30 cellular contexts compared by ENCODE assay signal in genomic region chr6:31912186-31912585, GRCh38. TPM values are rescaled to one million over a fixed set of nuclear protein-coding genes. Genes with fewer than 3 reads are reported as not detected.
"Had no signal": no experiment of that assay in that cellular context is flagged by ENCODE, and none has a peak within 500 bp of the region (broad histone marks: within the 10 kb centered on the region; RNA-seq: fewer than 3 reads in every experiment).

No MANE protein-coding gene starts in this region.

- DNase-seq: activated CD4-positive, alpha-beta T cell treated with anti-CD3 and anti-CD28 coated beads for 4 hours; activated CD4-positive, alpha-beta T cell treated with anti-CD3 and anti-CD28 coated beads, Interleukin-2, amount 50 U/mL, for 48 hours; activated CD4-positive, CD25-positive, alpha-beta regulatory T cell; activated CD8-positive, alpha-beta memory T cell treated with anti-CD3 and anti-CD28 coated beads for 24 hours; activated effector memory CD4-positive, alpha-beta T cell treated with anti-CD3 and anti-CD28 coated beads, Interleukin-2, amount 50 U/mL, for 16 hours; activated naive CD4-positive, alpha-beta T cell treated with anti-CD3 and anti-CD28 coated beads for 36 hours; activated naive CD8-positive, alpha-beta T cell treated with anti-CD3 and anti-CD28 coated beads for 36 hours; adrenal gland; effector memory CD8-positive, alpha-beta T cell; erythroblast; foreskin fibroblast; heart left ventricle; hypothalamus; immature natural killer cell; kidney; left colon; midbrain; naive thymus-derived CD4-positive, alpha-beta T cell; psoas muscle; stimulated activated naive CD4-positive, alpha-beta T cell had no signal

- H3K9me3 ChIP-seq: adrenal gland, heart left ventricle, psoas muscle, tibial nerve had no signal

- H3K27ac ChIP-seq: cardiac muscle cell, coronary artery, heart left ventricle, parathyroid adenoma, psoas muscle had no signal

- H3K36me3 ChIP-seq: adrenal gland, cardiac muscle cell, heart left ventricle, tibial nerve had no signal

- H3K4me1 ChIP-seq: parathyroid adenoma, psoas muscle had no signal

- H3K4me3 ChIP-seq: adrenal gland, cardiac muscle cell, coronary artery, heart left ventricle, psoas muscle, tibial nerve had no signal

- H3K4me1 Mint-ChIP-seq: brain, immature natural killer cell had no signal

- H3K9ac ChIP-seq: parathyroid adenoma had no signal

- H3K27ac Mint-ChIP-seq: activated naive CD4-positive, alpha-beta T cell treated with anti-CD3 and anti-CD28 coated beads for 36 hours; activated naive CD8-positive, alpha-beta T cell treated with anti-CD3 and anti-CD28 coated beads for 36 hours; activated T-helper 1 cell treated with anti-CD3 and anti-CD28 coated beads, Interleukin-12 subunit alpha, Interleukin-12 subunit beta, Interleukin-2, Interleukin-4 antibody, amounts not matched to agents 30 ng/mL and 10 ng/mL and 1 ng/mL, durations not matched to agents 14 hours and 24 hours and 36 hours; effector memory CD8-positive, alpha-beta T cell had no signal

- H3K36me3 Mint-ChIP-seq: activated naive CD8-positive, alpha-beta T cell treated with anti-CD3 and anti-CD28 coated beads for 36 hours; brain; immature natural killer cell; naive thymus-derived CD4-positive, alpha-beta T cell had no signal

- H2AFZ ChIP-seq: parathyroid adenoma had no signal

- H3K27me3 ChIP-seq: adrenal gland, cardiac muscle cell, heart left ventricle, tibial nerve had no signal

- H3K4me3 Mint-ChIP-seq: activated naive CD4-positive, alpha-beta T cell treated with anti-CD3 and anti-CD28 coated beads for 36 hours; activated naive CD8-positive, alpha-beta T cell treated with anti-CD3 and anti-CD28 coated beads for 36 hours; activated T-helper 1 cell treated with anti-CD3 and anti-CD28 coated beads, Interleukin-12 subunit alpha, Interleukin-12 subunit beta, Interleukin-2, Interleukin-4 antibody, amounts not matched to agents 30 ng/mL and 10 ng/mL and 1 ng/mL, durations not matched to agents 14 hours and 24 hours and 36 hours; brain; effector memory CD8-positive, alpha-beta T cell; immature natural killer cell had no signal

- ATAC-seq: effector memory CD8-positive, alpha-beta T cell; left colon; naive thymus-derived CD4-positive, alpha-beta T cell had no signal

- H3K79me2 ChIP-seq: parathyroid adenoma had no signal

- H3K9me3 Mint-ChIP-seq: activated naive CD4-positive, alpha-beta T cell treated with anti-CD3 and anti-CD28 coated beads for 36 hours; activated naive CD8-positive, alpha-beta T cell treated with anti-CD3 and anti-CD28 coated beads for 36 hours; activated T-helper 1 cell treated with anti-CD3 and anti-CD28 coated beads, Interleukin-12 subunit alpha, Interleukin-12 subunit beta, Interleukin-2, Interleukin-4 antibody, amounts not matched to agents 30 ng/mL and 10 ng/mL and 1 ng/mL, durations not matched to agents 14 hours and 24 hours and 36 hours; brain; effector memory CD8-positive, alpha-beta T cell; immature natural killer cell; naive thymus-derived CD4-positive, alpha-beta T cell had no signal

RNA-seq across cellular contexts. Expression of gene ZBTB12, which starts 10.3 kb away (rescaled TPM):
- polyA plus RNA-seq: cardiac muscle cell, immature natural killer cell had no signal

RNA-seq across cellular contexts. Expression of gene SLC44A4, which starts 33.4 kb away (rescaled TPM):
- total RNA-seq: activated T-helper 1 cell treated with anti-CD3 and anti-CD28 coated beads, Interleukin-12 subunit alpha, Interleukin-12 subunit beta, Interleukin-2, Interleukin-4 antibody, amounts not matched to agents 30 ng/mL and 10 ng/mL and 1 ng/mL, durations not matched to agents 14 hours and 24 hours and 36 hours; cardiac muscle cell; cerebellum; fibroblast of lung; heart left ventricle; naive thymus-derived CD4-positive, alpha-beta T cell; T-helper 2 cell treated with Interferon-gamma antibody and Interleukin-4, amounts not matched to agents 100 ng/mL and 5 ng/mL, for 36 hours; temporal lobe had no signal
- polyA plus RNA-seq: fibroblast of lung; immature natural killer cell; naive thymus-derived CD4-positive, alpha-beta T cell had no signal

RNA-seq across cellular contexts. Expression of gene CFB, which starts 33.7 kb away (rescaled TPM):
- total RNA-seq: T-helper 2 cell treated with Interferon-gamma antibody and Interleukin-4, amounts not matched to agents 100 ng/mL and 5 ng/mL, for 36 hours had no signal
